In the genomic region with DNA sequence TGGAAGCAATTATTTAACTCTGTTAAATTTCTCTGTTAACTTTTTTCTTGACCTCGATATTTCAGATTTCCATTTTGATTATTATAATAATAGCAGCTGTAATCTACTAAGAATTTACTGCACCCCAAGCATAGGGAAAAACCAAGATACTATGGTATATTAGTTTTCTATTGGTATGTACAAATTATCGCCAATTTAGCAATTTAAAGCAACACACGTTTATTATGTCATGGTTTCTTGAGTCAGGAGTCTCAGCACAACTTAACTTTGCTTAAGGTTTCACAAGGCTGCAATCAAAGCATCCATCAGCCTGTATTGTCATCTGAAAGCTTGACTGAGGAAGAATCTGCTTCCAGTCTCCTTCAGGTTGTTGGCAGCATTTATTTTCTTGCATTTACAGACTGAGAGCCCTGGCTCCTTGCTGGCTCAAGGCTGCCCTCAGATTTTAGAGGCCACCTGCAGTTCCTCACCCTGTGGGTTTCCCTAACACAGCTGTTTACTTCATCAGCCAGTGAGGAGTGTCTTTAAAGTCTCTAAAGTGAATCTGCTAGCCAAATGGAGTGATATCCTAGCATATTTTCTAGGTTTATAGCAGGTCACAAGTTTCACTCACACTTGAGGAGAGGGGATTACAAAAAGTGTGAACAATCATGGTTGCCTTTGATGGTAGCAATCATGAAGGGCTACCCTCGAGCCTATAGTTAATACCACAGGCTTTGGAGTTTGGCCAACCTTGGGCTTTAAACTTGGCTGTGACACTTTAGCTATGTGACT, we compare ENCODE assay signal across 1 cellular context.
TF ChIP-seq lines count a peak whose summit lies in the region.

No MANE protein-coding gene starts in this region.

TF ChIP-seq in H1, 55 proteins besides CTCF, POLR2A, EP300 and RAD21:
- TF ChIP-seq BACH1 (IDR thresholded peaks at IDR 0.05; ENCODE audit: low read length) (no peak), CREB1 (IDR thresholded peaks at IDR 0.05) (no peak), CHD2 (IDR thresholded peaks at IDR 0.05; ENCODE audit: low read length) (no peak), CEBPB (IDR thresholded peaks at IDR 0.05; ENCODE audit: low read depth, low read length) (no peak), SP1 (IDR thresholded peaks at IDR 0.05; ENCODE audit: low read depth, low read length) (no peak), GTF2F1 (IDR thresholded peaks at IDR 0.05; ENCODE audit: borderline replicate concordance, low read depth, low read length) (no peak), TAF7 (optimal IDR thresholded peaks at IDR 0.05; ENCODE audit: borderline replicate concordance, low read depth, low read length) (no peak), SRF (IDR thresholded peaks at IDR 0.05; ENCODE audit: low read depth, low read length) (no peak), CHD1 (IDR thresholded peaks at IDR 0.05; ENCODE audit: low read depth, low read length) (no peak), TEAD4 (IDR thresholded peaks at IDR 0.05; ENCODE audit: low read depth, low read length) (no peak)
- TF ChIP-seq, protein P1, sequence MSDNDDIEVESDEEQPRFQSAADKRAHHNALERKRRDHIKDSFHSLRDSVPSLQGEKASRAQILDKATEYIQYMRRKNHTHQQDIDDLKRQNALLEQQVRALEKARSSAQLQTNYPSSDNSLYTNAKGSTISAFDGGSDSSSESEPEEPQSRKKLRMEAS (IDR thresholded peaks at IDR 0.05) = no peak
- TF ChIP-seq, protein P2, sequence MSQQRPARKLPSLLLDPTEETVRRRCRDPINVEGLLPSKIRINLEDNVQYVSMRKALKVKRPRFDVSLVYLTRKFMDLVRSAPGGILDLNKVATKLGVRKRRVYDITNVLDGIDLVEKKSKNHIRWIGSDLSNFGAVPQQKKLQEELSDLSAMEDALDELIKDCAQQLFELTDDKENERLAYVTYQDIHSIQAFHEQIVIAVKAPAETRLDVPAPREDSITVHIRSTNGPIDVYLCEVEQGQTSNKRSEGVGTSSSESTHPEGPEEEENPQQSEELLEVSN (IDR thresholded peaks at IDR 0.05) = no peak
